Comparison of ENCODE assay signal across 13 cellular contexts in genomic region chr10:46550076-46550790, GRCh38. TPM values are rescaled to one million over a fixed set of nuclear protein-coding genes. Genes with fewer than 3 reads are reported as not detected.
DNase-seq lines count a peak whose midpoint lies in the region; ATAC-seq, FAIRE-seq and TF ChIP-seq lines count a peak whose summit lies in the region.
"Had no signal": no experiment of that assay in that cellular context is flagged by ENCODE, and none has a peak within 500 bp of the region (broad histone marks: within the 10 kb centered on the region; RNA-seq: fewer than 3 reads in every experiment).

No MANE protein-coding gene starts in this region.

- no peak for TF ChIP-seq CTCF in A549 (IDR thresholded peaks at IDR 0.05)
- TF ChIP-seq CTCF in WERI-Rb-1 (IDR thresholded peaks at IDR 0.05; ENCODE audit: low read depth, low read length) = no peak
- TF ChIP-seq CTCF in heart left ventricle (IDR thresholded peaks at IDR 0.05) = no peak
- no peak for TF ChIP-seq CTCF in osteoblast (IDR thresholded peaks at IDR 0.05; ENCODE audit: extremely low read depth, low read depth, low read length)

- no peak overlapping the region for H3K4me3 ChIP-seq in A549
- no peak overlapping the region for H3K4me3 ChIP-seq in WERI-Rb-1 (ENCODE audit: low read depth, low read length)
- no peak overlapping the region for H3K4me3 ChIP-seq in heart left ventricle
- no peak overlapping the region for H3K4me3 ChIP-seq in osteoblast (ENCODE audit: insufficient read depth, low read length)

- H3K4me1 ChIP-seq in A549 (peaks cover 93% of the 10 kb centered on the region), heart left ventricle (no peaks in the 10 kb centered on the region), osteoblast (ENCODE audit: insufficient read depth, low read length) (no peaks in the 10 kb centered on the region)

- 90% methylated on average over 20 of the region's 20 CpGs for WGBS in A549 (ENCODE audit: missing lambda C conversion rate)
- 85 to 90% (median 89%) methylated on average over 20 of the region's 20 CpGs for whole genome bisulfite sequencing in heart left ventricle, 4 donors

- no peaks in the 10 kb centered on the region for H3K79me2 ChIP-seq in osteoblast (ENCODE audit: insufficient read depth, low read length)

- POLR2A ChIA-PET in A549 (lab: Yijun Ruan, JAX) = interaction anchor here (0.6 to 1.4 kb wide), 3 partner anchors 9 to 33 kb away, joined by 3 to 4 read pairs (median 4); no protein-coding TSS in a partner anchor

- H3K4me2 ChIP-seq in A549 = no peak overlapping the region
- no peak overlapping the region for H3K4me2 ChIP-seq in osteoblast (ENCODE audit: insufficient read depth, low read length)

- CTCF ChIA-PET in A549 (lab: Yijun Ruan, JAX) = interaction anchor here (0.7 to 9.2 kb wide), 5 partner anchors 7 to 23 kb away, joined by 3 to 87 read pairs (median 5); partner anchors contain the start of gene GPRIN2

- no peak overlapping the region for H2AFZ ChIP-seq in osteoblast (ENCODE audit: low read length)

- H3K36me3 ChIP-seq in WERI-Rb-1 = no peaks in the 10 kb centered on the region
- no peaks in the 10 kb centered on the region for H3K36me3 ChIP-seq in heart left ventricle
- H3K36me3 ChIP-seq in osteoblast (ENCODE audit: insufficient read depth, low read length) = no peaks in the 10 kb centered on the region
- H3K36me3 ChIP-seq: neutrophil had no signal

- TF ChIP-seq POLR2A in A549 (IDR thresholded peaks at IDR 0.05; ENCODE audit: low read length) (no peak), heart left ventricle (IDR thresholded peaks at IDR 0.05) (no peak)

- ATAC-seq in A549 (no peak), heart left ventricle (no peak), GM21526 (IDR thresholded peaks at IDR 0.05; ENCODE audit: low FRiP score, unreplicated experiment) (no peak)
- no peak for ATAC-seq in activated CD4-positive, CD25-positive, alpha-beta regulatory T cell treated with anti-CD3 and anti-CD28 coated beads, Interleukin-2, amount 50 U/mL, for 24 hours
- ATAC-seq: stimulated activated memory B cell treated with anti-CD40 and anti-IgM and Interleukin-4, amounts not matched to agents 10 μg/mL and 1 μg/mL and 100 μg/mL, for 72 hours had no signal

- FAIRE-seq in A549 (lab: Jason Lieb, UNC) = no peak

- H3K9me3 ChIP-seq in A549 = no peaks in the 10 kb centered on the region
- H3K9me3 ChIP-seq in WERI-Rb-1 (ENCODE audit: severe bottlenecking) = no peaks in the 10 kb centered on the region
- no peaks in the 10 kb centered on the region for H3K9me3 ChIP-seq in heart left ventricle
- no peaks in the 10 kb centered on the region for H3K9me3 ChIP-seq in osteoblast (ENCODE audit: low read depth, low read length)
- H3K9me3 ChIP-seq: neutrophil had no signal

- intact Hi-C loops in heart left ventricle (cut with DNase I) = loop anchor here in 1 of 10 donors (2.0 kb wide), 1 partner anchor 15 kb away; no protein-coding TSS in a partner anchor

- no peak for TF ChIP-seq EP300 in A549 (IDR thresholded peaks at IDR 0.05)

- H3K27ac ChIP-seq in A549 = peak overlapping the region; percentile 88 to 89
- H3K27ac ChIP-seq in WERI-Rb-1 = no peak overlapping the region
- no peak overlapping the region for H3K27ac ChIP-seq in heart left ventricle
- H3K27ac ChIP-seq in osteoblast (ENCODE audit: low read depth, low read length) = no peak overlapping the region
- H3K27ac ChIP-seq: neutrophil had no signal

- H4K20me1 ChIP-seq in osteoblast (ENCODE audit: insufficient read depth, low read length) = no peaks in the 10 kb centered on the region

- H3K27me3 ChIP-seq in WERI-Rb-1 (ENCODE audit: insufficient read depth, low read depth, severe bottlenecking) (no peaks in the 10 kb centered on the region), heart left ventricle (peaks cover under 1 to 75% (median 20%) of the 10 kb centered on the region in 9 donors), osteoblast (ENCODE audit: insufficient read depth, low read length) (peaks cover 25% of the 10 kb centered on the region)

- no peak for TF ChIP-seq RAD21 in A549 (conservative IDR thresholded peaks at IDR 0.05 in 1 of 2, IDR thresholded peaks at IDR 0.05 in 1 of 2)

- DNase-seq in A549 (ENCODE audit: low read depth in 1 of 2, low spot score in 1 of 2) (no peak), WERI-Rb-1 (peak; percentile 6), heart left ventricle (peak; percentile 10 to 68 (median 27)), osteoblast (ENCODE audit: insufficient read length, low spot score, missing footprints) (peak; percentile 84), NCI-H1048 (lab: John Stamatoyannopoulos, UW) (no peak), HuH-7.5 (ENCODE audit: low spot score) (no peak)
- DNase-seq: AML-193, DMS79 treated with DMSO at 0.1 percent for 48 hours, T-helper 2 cell had no signal

TF ChIP-seq in A549, 52 proteins besides CTCF, POLR2A, EP300 and RAD21:
- TF ChIP-seq MAX (IDR thresholded peaks at IDR 0.05) = peak; percentile 7; the same call in 1 of the 2 replicates
- TF ChIP-seq E2F6 (IDR thresholded peaks at IDR 0.05; ENCODE audit: borderline replicate concordance, low read depth) = no peak

RNA-seq across cellular contexts. Expression of gene GPRIN2, which starts 6.2 kb away (rescaled TPM):
- polyA plus RNA-seq in A549 (2011; rRNA removed) (8.8 and 9.4 TPM in 2 replicates), A549 (2017; fragmentation: RNase III; extraction: RNeasy Plus Mini Kit Qiagen cat#74134 plus additional on column Dnase treatment) (25.8 to 29.9 TPM (median 28.6 TPM) in 3 replicates), heart left ventricle (not detected)
- polyA plus RNA-seq in A549 (2012; cell fraction: cytosol; rRNA removed) = 17.3 and 29.5 TPM in 2 replicates
- polyA plus RNA-seq in A549 (2012; cell fraction: nucleus; rRNA removed) = 62.0 and 88.1 TPM in 2 replicates
- 14.3 and 17.6 TPM in 2 replicates for polyA minus RNA-seq in A549 (2011; rRNA and poly(A)+ RNA removed)
- total RNA-seq in heart left ventricle (under 1 TPM in 1 of 9 donors, not detected in 8; 0.50 TPM), osteoblast (not detected in 2 replicates)

RNA-seq across cellular contexts. Expression of gene SYT15, which starts 28.7 kb away (rescaled TPM):
- 3.3 and 3.5 TPM in 2 replicates for polyA plus RNA-seq in A549 (2011; rRNA removed)
- 3.5 and 4.3 TPM in 2 replicates for polyA plus RNA-seq in A549 (2012; cell fraction: cytosol; rRNA removed)
- polyA plus RNA-seq in A549 (2012; cell fraction: nucleus; rRNA removed) = 4.5 and 4.8 TPM in 2 replicates
- polyA plus RNA-seq in A549 (2017; fragmentation: RNase III; extraction: RNeasy Plus Mini Kit Qiagen cat#74134 plus additional on column Dnase treatment) = 2.8 to 3.6 TPM (median 3.2 TPM) in 3 replicates
- polyA minus RNA-seq in A549 (2011; rRNA and poly(A)+ RNA removed) = 4.1 and 5.5 TPM in 2 replicates
- total RNA-seq in heart left ventricle = 1 to 10 TPM; 1.0 to 5.2 (median 2.9) TPM
- 1 to 10 TPM; 1.2 to 1.3 TPM for polyA plus RNA-seq in heart left ventricle
- total RNA-seq in osteoblast = under 0.01 TPM in 2 replicates

Comparison
In these comparisons a context has a peak if more than half of its experiments do, and no peak if none do; other contexts are left out.
1. DNase-seq: peak in WERI-Rb-1 (single experiment), heart left ventricle (5 of 5) and osteoblast (single experiment); none in A549 (0 of 2), NCI-H1048 (single experiment) and HuH-7.5 (single experiment).
2. H3K27ac ChIP-seq: peak in A549 (2 of 2); none in WERI-Rb-1 (single experiment), heart left ventricle (0 of 12) and osteoblast (single experiment).